1 cellular context compared by ENCODE assay signal in the genomic region with DNA sequence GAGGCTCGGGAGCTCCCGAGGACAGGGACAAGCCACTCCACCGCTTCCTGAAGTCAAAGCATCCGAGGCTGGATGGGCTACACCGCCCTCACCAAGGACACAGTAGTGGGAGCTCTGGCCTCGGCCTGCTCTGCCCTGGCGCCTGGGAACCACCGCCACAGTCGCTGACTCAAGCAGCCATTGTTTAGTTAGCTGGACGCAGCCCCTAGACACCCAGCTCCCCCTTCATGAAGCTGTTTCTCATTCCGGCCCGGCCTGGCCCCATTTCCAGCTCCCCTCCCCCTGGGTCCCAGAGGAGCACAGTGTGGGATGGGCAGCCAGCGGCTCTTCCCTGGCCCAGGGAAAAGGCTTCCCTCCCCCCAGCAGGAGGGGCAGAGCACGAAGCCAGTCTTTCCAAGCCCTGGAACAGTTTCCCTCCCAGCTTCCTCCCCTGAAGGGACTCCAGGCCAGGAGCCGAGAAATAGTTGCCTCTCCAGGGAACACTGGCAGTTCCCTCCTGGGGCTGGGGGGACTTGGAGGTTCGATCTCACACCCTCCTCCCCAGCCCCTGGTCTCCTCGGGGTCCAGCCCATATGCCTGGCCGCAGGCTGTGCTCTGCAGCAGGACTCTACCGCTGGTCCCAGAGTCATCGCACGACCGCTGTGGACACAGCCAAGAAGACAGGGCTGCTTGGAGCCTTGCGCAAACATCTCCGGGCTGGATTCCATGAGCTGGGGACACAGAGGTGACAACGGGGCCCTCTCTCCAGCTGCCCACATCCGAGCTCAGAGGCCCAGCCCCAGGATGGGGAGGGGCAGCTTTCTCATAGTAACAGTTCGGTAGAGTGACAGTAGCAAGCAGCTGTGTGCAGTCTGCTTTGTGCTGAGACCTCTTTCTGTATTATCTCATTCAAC.
TF ChIP-seq lines count a peak whose summit lies in the region.

No MANE protein-coding gene starts in this region.

TF ChIP-seq in HepG2, 621 proteins besides CTCF, POLR2A, EP300 and RAD21 (continues in another document):
- TF ChIP-seq, protein P1, sequence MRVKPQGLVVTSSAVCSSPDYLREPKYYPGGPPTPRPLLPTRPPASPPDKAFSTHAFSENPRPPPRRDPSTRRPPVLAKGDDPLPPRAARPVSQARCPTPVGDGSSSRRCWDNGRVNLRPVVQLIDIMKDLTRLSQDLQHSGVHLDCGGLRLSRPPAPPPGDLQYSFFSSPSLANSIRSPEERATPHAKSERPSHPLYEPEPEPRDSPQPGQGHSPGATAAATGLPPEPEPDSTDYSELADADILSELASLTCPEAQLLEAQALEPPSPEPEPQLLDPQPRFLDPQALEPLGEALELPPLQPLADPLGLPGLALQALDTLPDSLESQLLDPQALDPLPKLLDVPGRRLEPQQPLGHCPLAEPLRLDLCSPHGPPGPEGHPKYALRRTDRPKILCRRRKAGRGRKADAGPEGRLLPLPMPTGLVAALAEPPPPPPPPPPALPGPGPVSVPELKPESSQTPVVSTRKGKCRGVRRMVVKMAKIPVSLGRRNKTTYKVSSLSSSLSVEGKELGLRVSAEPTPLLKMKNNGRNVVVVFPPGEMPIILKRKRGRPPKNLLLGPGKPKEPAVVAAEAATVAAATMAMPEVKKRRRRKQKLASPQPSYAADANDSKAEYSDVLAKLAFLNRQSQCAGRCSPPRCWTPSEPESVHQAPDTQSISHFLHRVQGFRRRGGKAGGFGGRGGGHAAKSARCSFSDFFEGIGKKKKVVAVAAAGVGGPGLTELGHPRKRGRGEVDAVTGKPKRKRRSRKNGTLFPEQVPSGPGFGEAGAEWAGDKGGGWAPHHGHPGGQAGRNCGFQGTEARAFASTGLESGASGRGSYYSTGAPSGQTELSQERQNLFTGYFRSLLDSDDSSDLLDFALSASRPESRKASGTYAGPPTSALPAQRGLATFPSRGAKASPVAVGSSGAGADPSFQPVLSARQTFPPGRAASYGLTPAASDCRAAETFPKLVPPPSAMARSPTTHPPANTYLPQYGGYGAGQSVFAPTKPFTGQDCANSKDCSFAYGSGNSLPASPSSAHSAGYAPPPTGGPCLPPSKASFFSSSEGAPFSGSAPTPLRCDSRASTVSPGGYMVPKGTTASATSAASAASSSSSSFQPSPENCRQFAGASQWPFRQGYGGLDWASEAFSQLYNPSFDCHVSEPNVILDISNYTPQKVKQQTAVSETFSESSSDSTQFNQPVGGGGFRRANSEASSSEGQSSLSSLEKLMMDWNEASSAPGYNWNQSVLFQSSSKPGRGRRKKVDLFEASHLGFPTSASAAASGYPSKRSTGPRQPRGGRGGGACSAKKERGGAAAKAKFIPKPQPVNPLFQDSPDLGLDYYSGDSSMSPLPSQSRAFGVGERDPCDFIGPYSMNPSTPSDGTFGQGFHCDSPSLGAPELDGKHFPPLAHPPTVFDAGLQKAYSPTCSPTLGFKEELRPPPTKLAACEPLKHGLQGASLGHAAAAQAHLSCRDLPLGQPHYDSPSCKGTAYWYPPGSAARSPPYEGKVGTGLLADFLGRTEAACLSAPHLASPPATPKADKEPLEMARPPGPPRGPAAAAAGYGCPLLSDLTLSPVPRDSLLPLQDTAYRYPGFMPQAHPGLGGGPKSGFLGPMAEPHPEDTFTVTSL (CRISPR knock-in tag; IDR thresholded peaks at IDR 0.05; ENCODE audit: borderline replicate concordance): no peak
- peak; percentile 13; the same call in 1 of the 2 replicates for TF ChIP-seq SMAD3 (CRISPR knock-in tag; IDR thresholded peaks at IDR 0.05)
- no peak for TF ChIP-seq ZNF326 (CRISPR knock-in tag; IDR thresholded peaks at IDR 0.05; ENCODE audit: borderline replicate concordance)
- peak; percentile 59 for TF ChIP-seq RARA (CRISPR knock-in tag; IDR thresholded peaks at IDR 0.05)
- TF ChIP-seq SNRNP70 (IDR thresholded peaks at IDR 0.05; ENCODE audit: low read depth, low read length): no peak
- no peak; the same call in 1 of the 2 replicates for TF ChIP-seq ZSCAN25 (CRISPR knock-in tag; IDR thresholded peaks at IDR 0.05)
- TF ChIP-seq TMF1 (CRISPR knock-in tag; IDR thresholded peaks at IDR 0.05; ENCODE audit: low read depth): no peak
- TF ChIP-seq ZSCAN21 (CRISPR knock-in tag; IDR thresholded peaks at IDR 0.05; ENCODE audit: borderline replicate concordance): no peak
- TF ChIP-seq KAT8 (CRISPR knock-in tag; IDR thresholded peaks at IDR 0.05): no peak
- TF ChIP-seq TARDBP (CRISPR knock-in tag; IDR thresholded peaks at IDR 0.05): peak; percentile 23; the same call in 1 of the 2 replicates
- TF ChIP-seq ZNF616 (CRISPR knock-in tag; IDR thresholded peaks at IDR 0.05; ENCODE audit: low read depth): no peak; the same call in 1 of the 2 replicates
- TF ChIP-seq, protein P2, sequence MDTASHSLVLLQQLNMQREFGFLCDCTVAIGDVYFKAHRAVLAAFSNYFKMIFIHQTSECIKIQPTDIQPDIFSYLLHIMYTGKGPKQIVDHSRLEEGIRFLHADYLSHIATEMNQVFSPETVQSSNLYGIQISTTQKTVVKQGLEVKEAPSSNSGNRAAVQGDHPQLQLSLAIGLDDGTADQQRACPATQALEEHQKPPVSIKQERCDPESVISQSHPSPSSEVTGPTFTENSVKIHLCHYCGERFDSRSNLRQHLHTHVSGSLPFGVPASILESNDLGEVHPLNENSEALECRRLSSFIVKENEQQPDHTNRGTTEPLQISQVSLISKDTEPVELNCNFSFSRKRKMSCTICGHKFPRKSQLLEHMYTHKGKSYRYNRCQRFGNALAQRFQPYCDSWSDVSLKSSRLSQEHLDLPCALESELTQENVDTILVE (CRISPR knock-in tag; IDR thresholded peaks at IDR 0.05): peak; percentile 74
- TF ChIP-seq, protein P3, sequence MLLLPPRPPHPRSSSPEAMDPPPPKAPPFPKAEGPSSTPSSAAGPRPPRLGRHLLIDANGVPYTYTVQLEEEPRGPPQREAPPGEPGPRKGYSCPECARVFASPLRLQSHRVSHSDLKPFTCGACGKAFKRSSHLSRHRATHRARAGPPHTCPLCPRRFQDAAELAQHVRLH (CRISPR knock-in tag; IDR thresholded peaks at IDR 0.05; ENCODE audit: borderline replicate concordance, low read depth): no peak
- no peak for TF ChIP-seq ZNF225 (CRISPR knock-in tag; IDR thresholded peaks at IDR 0.05)
- TF ChIP-seq ZNF615 (CRISPR knock-in tag; IDR thresholded peaks at IDR 0.05; ENCODE audit: borderline replicate concordance): no peak; the same call in 1 of the 2 replicates
- no peak for TF ChIP-seq ZNF816 (CRISPR knock-in tag; IDR thresholded peaks at IDR 0.05; ENCODE audit: borderline replicate concordance)
- no peak for TF ChIP-seq ATF7 (IDR thresholded peaks at IDR 0.05)
- TF ChIP-seq ATF7 (CRISPR knock-in tag; IDR thresholded peaks at IDR 0.05): no peak; the same call in 1 of the 2 replicates
- peak; percentile 67 for TF ChIP-seq SALL1 (CRISPR knock-in tag; IDR thresholded peaks at IDR 0.05)
- TF ChIP-seq ZNF3 (CRISPR knock-in tag; IDR thresholded peaks at IDR 0.05): peak; percentile 69; the same call in 1 of the 2 replicates
- peak; percentile 58; the same call in 1 of the 2 replicates for TF ChIP-seq KDM3A (CRISPR knock-in tag; IDR thresholded peaks at IDR 0.05; ENCODE audit: low read depth)
- peak; percentile 75; the same call in 1 of the 2 replicates for TF ChIP-seq MTA1 (CRISPR knock-in tag; IDR thresholded peaks at IDR 0.05; ENCODE audit: borderline replicate concordance)
- TF ChIP-seq ZNF713 (CRISPR knock-in tag; IDR thresholded peaks at IDR 0.05): no peak
- TF ChIP-seq ZNF24 (IDR thresholded peaks at IDR 0.05): no peak
- TF ChIP-seq TOE1 (CRISPR knock-in tag; IDR thresholded peaks at IDR 0.05): no peak
- TF ChIP-seq, protein P4, sequence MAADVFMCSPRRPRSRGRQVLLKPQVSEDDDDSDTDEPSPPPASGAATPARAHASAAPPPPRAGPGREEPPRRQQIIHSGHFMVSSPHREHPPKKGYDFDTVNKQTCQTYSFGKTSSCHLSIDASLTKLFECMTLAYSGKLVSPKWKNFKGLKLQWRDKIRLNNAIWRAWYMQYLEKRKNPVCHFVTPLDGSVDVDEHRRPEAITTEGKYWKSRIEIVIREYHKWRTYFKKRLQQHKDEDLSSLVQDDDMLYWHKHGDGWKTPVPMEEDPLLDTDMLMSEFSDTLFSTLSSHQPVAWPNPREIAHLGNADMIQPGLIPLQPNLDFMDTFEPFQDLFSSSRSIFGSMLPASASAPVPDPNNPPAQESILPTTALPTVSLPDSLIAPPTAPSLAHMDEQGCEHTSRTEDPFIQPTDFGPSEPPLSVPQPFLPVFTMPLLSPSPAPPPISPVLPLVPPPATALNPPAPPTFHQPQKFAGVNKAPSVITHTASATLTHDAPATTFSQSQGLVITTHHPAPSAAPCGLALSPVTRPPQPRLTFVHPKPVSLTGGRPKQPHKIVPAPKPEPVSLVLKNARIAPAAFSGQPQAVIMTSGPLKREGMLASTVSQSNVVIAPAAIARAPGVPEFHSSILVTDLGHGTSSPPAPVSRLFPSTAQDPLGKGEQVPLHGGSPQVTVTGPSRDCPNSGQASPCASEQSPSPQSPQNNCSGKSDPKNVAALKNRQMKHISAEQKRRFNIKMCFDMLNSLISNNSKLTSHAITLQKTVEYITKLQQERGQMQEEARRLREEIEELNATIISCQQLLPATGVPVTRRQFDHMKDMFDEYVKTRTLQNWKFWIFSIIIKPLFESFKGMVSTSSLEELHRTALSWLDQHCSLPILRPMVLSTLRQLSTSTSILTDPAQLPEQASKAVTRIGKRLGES (CRISPR knock-in tag; IDR thresholded peaks at IDR 0.05; ENCODE audit: borderline replicate concordance): no peak
- TF ChIP-seq, protein P5, sequence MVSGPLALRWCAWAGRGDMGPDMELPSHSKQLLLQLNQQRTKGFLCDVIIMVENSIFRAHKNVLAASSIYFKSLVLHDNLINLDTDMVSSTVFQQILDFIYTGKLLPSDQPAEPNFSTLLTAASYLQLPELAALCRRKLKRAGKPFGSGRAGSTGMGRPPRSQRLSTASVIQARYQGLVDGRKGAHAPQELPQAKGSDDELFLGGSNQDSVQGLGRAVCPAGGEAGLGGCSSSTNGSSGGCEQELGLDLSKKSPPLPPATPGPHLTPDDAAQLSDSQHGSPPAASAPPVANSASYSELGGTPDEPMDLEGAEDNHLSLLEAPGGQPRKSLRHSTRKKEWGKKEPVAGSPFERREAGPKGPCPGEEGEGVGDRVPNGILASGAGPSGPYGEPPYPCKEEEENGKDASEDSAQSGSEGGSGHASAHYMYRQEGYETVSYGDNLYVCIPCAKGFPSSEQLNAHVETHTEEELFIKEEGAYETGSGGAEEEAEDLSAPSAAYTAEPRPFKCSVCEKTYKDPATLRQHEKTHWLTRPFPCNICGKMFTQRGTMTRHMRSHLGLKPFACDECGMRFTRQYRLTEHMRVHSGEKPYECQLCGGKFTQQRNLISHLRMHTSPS (CRISPR knock-in tag; IDR thresholded peaks at IDR 0.05; ENCODE audit: low read depth): peak; percentile 77; the same call in 1 of the 2 replicates
- peak; percentile 58; the same call in 1 of the 2 replicates for TF ChIP-seq NR2F2 (IDR thresholded peaks at IDR 0.05; ENCODE audit: borderline replicate concordance, low read depth)
- TF ChIP-seq, protein P6, sequence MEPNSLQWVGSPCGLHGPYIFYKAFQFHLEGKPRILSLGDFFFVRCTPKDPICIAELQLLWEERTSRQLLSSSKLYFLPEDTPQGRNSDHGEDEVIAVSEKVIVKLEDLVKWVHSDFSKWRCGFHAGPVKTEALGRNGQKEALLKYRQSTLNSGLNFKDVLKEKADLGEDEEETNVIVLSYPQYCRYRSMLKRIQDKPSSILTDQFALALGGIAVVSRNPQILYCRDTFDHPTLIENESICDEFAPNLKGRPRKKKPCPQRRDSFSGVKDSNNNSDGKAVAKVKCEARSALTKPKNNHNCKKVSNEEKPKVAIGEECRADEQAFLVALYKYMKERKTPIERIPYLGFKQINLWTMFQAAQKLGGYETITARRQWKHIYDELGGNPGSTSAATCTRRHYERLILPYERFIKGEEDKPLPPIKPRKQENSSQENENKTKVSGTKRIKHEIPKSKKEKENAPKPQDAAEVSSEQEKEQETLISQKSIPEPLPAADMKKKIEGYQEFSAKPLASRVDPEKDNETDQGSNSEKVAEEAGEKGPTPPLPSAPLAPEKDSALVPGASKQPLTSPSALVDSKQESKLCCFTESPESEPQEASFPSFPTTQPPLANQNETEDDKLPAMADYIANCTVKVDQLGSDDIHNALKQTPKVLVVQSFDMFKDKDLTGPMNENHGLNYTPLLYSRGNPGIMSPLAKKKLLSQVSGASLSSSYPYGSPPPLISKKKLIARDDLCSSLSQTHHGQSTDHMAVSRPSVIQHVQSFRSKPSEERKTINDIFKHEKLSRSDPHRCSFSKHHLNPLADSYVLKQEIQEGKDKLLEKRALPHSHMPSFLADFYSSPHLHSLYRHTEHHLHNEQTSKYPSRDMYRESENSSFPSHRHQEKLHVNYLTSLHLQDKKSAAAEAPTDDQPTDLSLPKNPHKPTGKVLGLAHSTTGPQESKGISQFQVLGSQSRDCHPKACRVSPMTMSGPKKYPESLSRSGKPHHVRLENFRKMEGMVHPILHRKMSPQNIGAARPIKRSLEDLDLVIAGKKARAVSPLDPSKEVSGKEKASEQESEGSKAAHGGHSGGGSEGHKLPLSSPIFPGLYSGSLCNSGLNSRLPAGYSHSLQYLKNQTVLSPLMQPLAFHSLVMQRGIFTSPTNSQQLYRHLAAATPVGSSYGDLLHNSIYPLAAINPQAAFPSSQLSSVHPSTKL (CRISPR knock-in tag; IDR thresholded peaks at IDR 0.05): peak; percentile 48; the same call in 1 of the 2 replicates
- no peak; the same call in 1 of the 2 replicates for TF ChIP-seq ZIK1 (CRISPR knock-in tag; IDR thresholded peaks at IDR 0.05; ENCODE audit: borderline replicate concordance, low read depth)
- TF ChIP-seq TEAD3 (CRISPR knock-in tag; optimal IDR thresholded peaks at IDR 0.05; ENCODE audit: borderline replicate concordance): peak; percentile 86
- TF ChIP-seq, protein P7, sequence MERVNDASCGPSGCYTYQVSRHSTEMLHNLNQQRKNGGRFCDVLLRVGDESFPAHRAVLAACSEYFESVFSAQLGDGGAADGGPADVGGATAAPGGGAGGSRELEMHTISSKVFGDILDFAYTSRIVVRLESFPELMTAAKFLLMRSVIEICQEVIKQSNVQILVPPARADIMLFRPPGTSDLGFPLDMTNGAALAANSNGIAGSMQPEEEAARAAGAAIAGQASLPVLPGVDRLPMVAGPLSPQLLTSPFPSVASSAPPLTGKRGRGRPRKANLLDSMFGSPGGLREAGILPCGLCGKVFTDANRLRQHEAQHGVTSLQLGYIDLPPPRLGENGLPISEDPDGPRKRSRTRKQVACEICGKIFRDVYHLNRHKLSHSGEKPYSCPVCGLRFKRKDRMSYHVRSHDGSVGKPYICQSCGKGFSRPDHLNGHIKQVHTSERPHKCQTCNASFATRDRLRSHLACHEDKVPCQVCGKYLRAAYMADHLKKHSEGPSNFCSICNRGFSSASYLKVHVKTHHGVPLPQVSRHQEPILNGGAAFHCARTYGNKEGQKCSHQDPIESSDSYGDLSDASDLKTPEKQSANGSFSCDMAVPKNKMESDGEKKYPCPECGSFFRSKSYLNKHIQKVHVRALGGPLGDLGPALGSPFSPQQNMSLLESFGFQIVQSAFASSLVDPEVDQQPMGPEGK (CRISPR knock-in tag; IDR thresholded peaks at IDR 0.05): peak; percentile 86
- peak; percentile 9; the same call in 1 of the 2 replicates for TF ChIP-seq KLF6 (CRISPR knock-in tag; IDR thresholded peaks at IDR 0.05)
- TF ChIP-seq ONECUT2 (CRISPR knock-in tag; IDR thresholded peaks at IDR 0.05): no peak
- TF ChIP-seq NONO (IDR thresholded peaks at IDR 0.05): no peak
- 0 out of 2 replicates have a peak, but pooled peaks have one; percentile 49 for TF ChIP-seq NONO (CRISPR knock-in tag; conservative IDR thresholded peaks at IDR 0.05)
- peak; percentile 96 for TF ChIP-seq CEBPG (CRISPR knock-in tag; IDR thresholded peaks at IDR 0.05)
- TF ChIP-seq ZZZ3 (CRISPR knock-in tag; IDR thresholded peaks at IDR 0.05; ENCODE audit: borderline replicate concordance): no peak; the same call in 1 of the 2 replicates
- TF ChIP-seq SOX5 (CRISPR knock-in tag; IDR thresholded peaks at IDR 0.05; ENCODE audit: borderline replicate concordance): peak; percentile 27; the same call in 1 of the 2 replicates
